Comparison of ENCODE assay signal across 10 cellular contexts in genomic region chr20:38167851-38168760, GRCh38. TPM values are rescaled to one million over a fixed set of nuclear protein-coding genes. Genes with fewer than 3 reads are reported as not detected.
DNase-seq lines count a peak whose midpoint lies in the region; ATAC-seq and TF ChIP-seq lines count a peak whose summit lies in the region.
"Had no signal": no experiment of that assay in that cellular context is flagged by ENCODE, and none has a peak within 500 bp of the region (broad histone marks: within the 10 kb centered on the region; RNA-seq: fewer than 3 reads in every experiment).

No MANE protein-coding gene starts in this region.

- H3K27me3 ChIP-seq in heart right ventricle: no peaks in the 10 kb centered on the region
- peaks cover 0 to 28% (median 3%) of the 10 kb centered on the region in 3 experiments for H3K27me3 ChIP-seq in neuronal stem cell (ENCODE audit: control insufficient read depth in 3 of 3, insufficient read depth in 3 of 3, low read depth in 1 of 3, low read length in 3 of 3)

- no peak overlapping the region for H2AFZ ChIP-seq in neuronal stem cell (ENCODE audit: low read length)

- no peak overlapping the region for H2BK12ac ChIP-seq in neuronal stem cell (ENCODE audit: low read length)

- H3K4ac ChIP-seq in neuronal stem cell (ENCODE audit: low read length): no peak overlapping the region

- no peak overlapping the region for H2BK5ac ChIP-seq in neuronal stem cell (ENCODE audit: low read length)

- H3K36me3 ChIP-seq in heart right ventricle: no peaks in the 10 kb centered on the region
- H3K36me3 ChIP-seq in neuronal stem cell (replicated peaks in 1 of 2; ENCODE audit: control insufficient read depth in 2 of 2, insufficient read depth in 2 of 2, low read length in 2 of 2): no peaks in the 10 kb centered on the region

- H3K36me3 Mint-ChIP-seq in HFFc6 (ENCODE audit: low read depth): no peaks in the 10 kb centered on the region
- H3K36me3 Mint-ChIP-seq in stimulated activated effector memory CD8-positive, alpha-beta T cell treated with anti-CD3 and anti-CD28 coated beads, Interleukin-12 subunit alpha, Interleukin-12 subunit beta, amount 100 ng/mL, for 72 hours: no peaks in the 10 kb centered on the region

- no peak overlapping the region for H3K23ac ChIP-seq in neuronal stem cell (ENCODE audit: low read depth, low read length, poor library complexity)

- DNase-seq in HFFc6: peak; percentile 82
- peak; percentile 96 for DNase-seq in SW480 (ENCODE audit: low spot score)
- peak; percentile 52 to 73 for DNase-seq in heart right ventricle
- DNase-seq in stimulated activated effector memory CD8-positive, alpha-beta T cell treated with anti-CD3 and anti-CD28 coated beads, Interleukin-12 subunit alpha, Interleukin-12 subunit beta, amount 100 ng/mL, for 72 hours (ENCODE audit: low spot score in 2 of 2): no peak
- no peak for DNase-seq in neuronal stem cell (ENCODE audit: low spot score)
- DNase-seq in COLO668 (lab: John Stamatoyannopoulos, UW; ENCODE audit: unreplicated experiment): no peak
- DNase-seq in DMS53 treated with DMSO at 0.1 percent for 48 hours (lab: John Stamatoyannopoulos, UW; ENCODE audit: unreplicated experiment): no peak
- DNase-seq: H7 had no signal

- peaks cover 13 to 75% (median 34%) of the 10 kb centered on the region in 9 donors for H3K4me1 ChIP-seq in heart right ventricle
- peaks cover 0 to 3% of the 10 kb centered on the region in 2 donors for H3K4me1 ChIP-seq in neuronal stem cell (ENCODE audit: control insufficient read depth in 2 of 2, insufficient read depth in 1 of 2, low read depth in 1 of 2, low read length in 2 of 2)

- H2BK15ac ChIP-seq in neuronal stem cell (ENCODE audit: low read length): no peak overlapping the region

- H2BK120ac ChIP-seq in neuronal stem cell (ENCODE audit: low read depth, low read length): no peak overlapping the region

- WGBS in heart right ventricle, 2 donors: 39 to 59% methylated on average over 7 of the region's 7 CpGs
- WGBS in neuronal stem cell (ENCODE audit: extremely low coverage in 2 of 2, insufficient read length in 2 of 2, insufficient replicate concordance in 1 of 2), 2 donors: no CpG with 5 or more reads among the region's 7 CpGs

- H3K4me3 ChIP-seq in heart right ventricle (no peak overlapping the region), neuronal stem cell (ENCODE audit: low read length in 2 of 2) (no peak overlapping the region)
- H3K4me3 ChIP-seq: skin epidermis had no signal

- no peak overlapping the region for H4K91ac ChIP-seq in neuronal stem cell (ENCODE audit: low read depth, low read length, poor library complexity)

- no peak overlapping the region for H3K9ac ChIP-seq in neuronal stem cell (ENCODE audit: low read depth, low read length, poor library complexity)

- H3K27ac Mint-ChIP-seq in HFFc6: peak overlapping the region; percentile 82
- no peak overlapping the region for H3K27ac Mint-ChIP-seq in stimulated activated effector memory CD8-positive, alpha-beta T cell treated with anti-CD3 and anti-CD28 coated beads, Interleukin-12 subunit alpha, Interleukin-12 subunit beta, amount 100 ng/mL, for 72 hours

- no peak overlapping the region for H3K4me2 ChIP-seq in neuronal stem cell (ENCODE audit: insufficient read depth, low read length, poor library complexity, severe bottlenecking)

- TF ChIP-seq CTCF in HFFc6 (IDR thresholded peaks at IDR 0.05) (no peak), heart right ventricle (IDR thresholded peaks at IDR 0.05) (no peak)

- intact Hi-C loops in heart right ventricle (cut with DNase I): loop anchor here in 9 of 10 donors (2.0 to 5.0 kb wide), 8 partner anchors 49 to 601 kb away; no protein-coding TSS in a partner anchor

- H3K9me3 Mint-ChIP-seq in HFFc6: no peaks in the 10 kb centered on the region
- H3K9me3 Mint-ChIP-seq in stimulated activated effector memory CD8-positive, alpha-beta T cell treated with anti-CD3 and anti-CD28 coated beads, Interleukin-12 subunit alpha, Interleukin-12 subunit beta, amount 100 ng/mL, for 72 hours: no peaks in the 10 kb centered on the region

- H3K9me3 ChIP-seq in heart right ventricle (no peaks in the 10 kb centered on the region), neuronal stem cell (replicated peaks in 1 of 2; ENCODE audit: control insufficient read depth in 2 of 2, insufficient read depth in 1 of 2, low read depth in 1 of 2, low read length in 2 of 2) (no peaks in the 10 kb centered on the region)

- no peaks in the 10 kb centered on the region for H3K27me3 Mint-ChIP-seq in HFFc6 (ENCODE audit: insufficient read depth)

- no peak overlapping the region for H4K8ac ChIP-seq in neuronal stem cell (ENCODE audit: low read depth, low read length)

- peak overlapping the region in 9 of 10 donors; percentile 37 to 94 (median 71) for H3K27ac ChIP-seq in heart right ventricle
- no peak overlapping the region for H3K27ac ChIP-seq in neuronal stem cell (replicated peaks; ENCODE audit: low read length)

- no peak overlapping the region for H3K14ac ChIP-seq in neuronal stem cell (ENCODE audit: low read length)

- ATAC-seq in heart right ventricle (peak in 6 of 8 donors; percentile 3 to 59 (median 29)), HG03439 (IDR thresholded peaks at IDR 0.05; ENCODE audit: unreplicated experiment) (no peak)
- ATAC-seq in stimulated activated effector memory CD8-positive, alpha-beta T cell treated with anti-CD3 and anti-CD28 coated beads, Interleukin-12 subunit alpha, Interleukin-12 subunit beta, amount 100 ng/mL, for 72 hours: peak; percentile 48

- H3K4me3 Mint-ChIP-seq in HFFc6: peak overlapping the region; percentile 53
- H3K4me3 Mint-ChIP-seq in stimulated activated effector memory CD8-positive, alpha-beta T cell treated with anti-CD3 and anti-CD28 coated beads, Interleukin-12 subunit alpha, Interleukin-12 subunit beta, amount 100 ng/mL, for 72 hours: no peak overlapping the region

- peaks cover 100% of the 10 kb centered on the region for H3K4me1 Mint-ChIP-seq in HFFc6 (ENCODE audit: low read depth)
- H3K4me1 Mint-ChIP-seq in stimulated activated effector memory CD8-positive, alpha-beta T cell treated with anti-CD3 and anti-CD28 coated beads, Interleukin-12 subunit alpha, Interleukin-12 subunit beta, amount 100 ng/mL, for 72 hours: peaks cover 13% of the 10 kb centered on the region

- no peak overlapping the region for H2AK5ac ChIP-seq in neuronal stem cell (ENCODE audit: low read depth, low read length)

- H3K79me1 ChIP-seq in neuronal stem cell (ENCODE audit: low read depth, low read length): no peaks in the 10 kb centered on the region

- H3K18ac ChIP-seq in neuronal stem cell (ENCODE audit: low read length): no peak overlapping the region

RNA-seq across cellular contexts. Expression of gene TGM2, which starts 3.0 kb away (rescaled TPM):
- 100 to 1,000 TPM in 5 of 6 experiments, 10 to 100 TPM in 1; 99.6 to 430 (median 111) TPM for total RNA-seq in HFFc6 (2021; fragmentation: NEBNext Ultra II Directional; extraction: Animal tissue kit (Norgen Biotek cat#: 25700))
- total RNA-seq in heart right ventricle: 100 to 1,000 TPM; 279 to 993 (median 472) TPM
- polyA plus RNA-seq in heart right ventricle: 100 to 1,000 TPM; 146 to 475 TPM
- 0.46 TPM for polyA plus RNA-seq in neuronal stem cell (2013, experiment 1 of 2)
- polyA plus RNA-seq in neuronal stem cell (2013, experiment 2 of 2): 0.39 TPM

Comparison
In these comparisons a context has a peak if more than half of its experiments do, and no peak if none do; other contexts are left out.
1. DNase-seq: peak in HFFc6 (single experiment), SW480 (single experiment) and heart right ventricle (2 of 2); none in stimulated activated effector memory CD8-positive, alpha-beta T cell treated with anti-CD3 and anti-CD28 coated beads, Interleukin-12 subunit alpha, Interleukin-12 subunit beta, amount 100 ng/mL, for 72 hours (0 of 2), neuronal stem cell (single experiment), COLO668 (single experiment) and DMS53 treated with DMSO at 0.1 percent for 48 hours (single experiment).